24 cellular contexts compared by ENCODE assay signal in the genomic region with DNA sequence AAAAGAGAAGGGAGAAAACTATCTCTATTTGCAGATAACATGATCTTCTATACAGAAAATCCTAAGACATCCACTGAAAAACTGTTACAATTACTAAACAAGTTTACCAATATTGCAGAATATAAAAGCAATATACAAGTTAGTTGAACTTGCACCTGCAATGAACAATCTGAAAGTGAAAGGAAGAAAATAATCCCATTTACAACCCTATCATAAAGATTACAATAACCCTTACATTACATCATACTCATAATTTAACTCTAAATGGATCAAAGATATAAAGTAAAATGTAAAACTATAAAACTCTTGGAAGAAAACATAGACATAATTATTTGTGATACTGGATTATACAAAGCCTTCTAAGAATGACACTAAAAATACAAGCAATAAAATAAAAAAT.
"Had no signal": no experiment of that assay in that cellular context is flagged by ENCODE, and none has a peak within 500 bp of the region (broad histone marks: within the 10 kb centered on the region; RNA-seq: fewer than 3 reads in every experiment).

No MANE protein-coding gene starts in this region.

- H3K9me3 Mint-ChIP-seq: IgD-negative memory B cell, T-cell had no signal

- H3K27me3 Mint-ChIP-seq: IgD-negative memory B cell, T-cell had no signal

- DNase-seq: Kasumi-1, MV-4-11, NCI-H1048, NCI-H1105 treated with DMSO at 0.1 percent for 48 hours, NCI-H1417 treated with DMSO at 0.1 percent for 48 hours, NCI-H187, NCI-H2029, NCI-H2081 treated with DMSO at 0.1 percent for 48 hours, NCI-H2171, NCI-H226, NCI-H446, NCI-H510A, NCI-H524 treated with DMSO at 0.1 percent for 48 hours, NCI-H69, NCI-H774, PC-3, SHP77, SK-N-SH, SW 1271, T-cell had no signal

- FAIRE-seq: HTR-8/SVneo, K562 had no signal

- ATAC-seq: K562, Panc1, PC-3, T-cell had no signal

- H3K4me1 Mint-ChIP-seq: IgD-negative memory B cell, T-cell had no signal

- H3K27ac Mint-ChIP-seq: IgD-negative memory B cell, T-cell had no signal

- H3K4me3 Mint-ChIP-seq: IgD-negative memory B cell, T-cell had no signal
